In genomic region chr1:192099328-192099727, GRCh38 we compare ENCODE assay signal across 19 cellular contexts. TPM values are rescaled to one million over a fixed set of nuclear protein-coding genes. Genes with fewer than 3 reads are reported as not detected.
DNase-seq lines count a peak whose midpoint lies in the region; ATAC-seq, FAIRE-seq and TF ChIP-seq lines count a peak whose summit lies in the region.
"Had no signal": no experiment of that assay in that cellular context is flagged by ENCODE, and none has a peak within 500 bp of the region (broad histone marks: within the 10 kb centered on the region; RNA-seq: fewer than 3 reads in every experiment).

No MANE protein-coding gene starts in this region.

- H3K4me3 Mint-ChIP-seq in WTC11: no peak overlapping the region
- H3K4me3 Mint-ChIP-seq in type B pancreatic cell: no peak overlapping the region
- H3K4me3 Mint-ChIP-seq: B cell; CD4-positive, CD25-positive, alpha-beta regulatory T cell; CD8-positive, alpha-beta T cell; GM23338; H9 had no signal

- intact Hi-C loops in IMR-90 (cut with micrococcal nuclease): no loop called here
- intact Hi-C loops in kidney (cut with DNase I): no loop called here

- H4K8ac ChIP-seq in IMR-90 (ENCODE audit: low read depth in 2 of 2, low read length in 2 of 2) (no peak overlapping the region), mesenchymal stem cell (ENCODE audit: low read length) (no peak overlapping the region)

- no peaks in the 10 kb centered on the region for H3K9me1 ChIP-seq in IMR-90 (ENCODE audit: insufficient read depth, low read length)

- in situ Hi-C loops in IMR-90 (cut with MboI; ENCODE audit: low sequenced_read_pairs): no loop called here

- no peaks in the 10 kb centered on the region for H4K20me1 ChIP-seq in IMR-90 (ENCODE audit: insufficient read depth, low read length)
- H4K20me1 ChIP-seq: BLaER1 had no signal

- H2BK120ac ChIP-seq in IMR-90 (ENCODE audit: low read depth, low read length) (peak overlapping the region; percentile 71; the same call in 1 of the 2 replicates), mesenchymal stem cell (ENCODE audit: low read depth, low read length) (no peak overlapping the region)

- H3K4ac ChIP-seq in IMR-90 (ENCODE audit: low read depth, low read length): 0 out of 2 replicates have a peak overlapping the region, but pooled peaks have one; percentile 71
- H3K4ac ChIP-seq in mesenchymal stem cell (ENCODE audit: low read depth in 1 of 2, low read length in 2 of 2): no peak overlapping the region

- H3K36me3 ChIP-seq in IMR-90 (ENCODE audit: control insufficient read depth, insufficient read depth, low read length) (no peaks in the 10 kb centered on the region), kidney (ENCODE audit: control insufficient read depth in 1 of 2, insufficient read depth in 2 of 2, low read length in 2 of 2) (no peaks in the 10 kb centered on the region), mesenchymal stem cell (ENCODE audit: control insufficient read depth in 1 of 2, insufficient read depth in 2 of 2, low read depth in 1 of 2, low read length in 2 of 2) (no peaks in the 10 kb centered on the region)
- H3K36me3 ChIP-seq: BLaER1 had no signal

- no peak overlapping the region for H2AFZ ChIP-seq in IMR-90 (replicated peaks; ENCODE audit: low read length, poor library complexity)
- no peak overlapping the region for H2AFZ ChIP-seq in mesenchymal stem cell (ENCODE audit: low read depth, low read length)
- H2AFZ ChIP-seq: GM23338 had no signal

- peak; percentile 23 for FAIRE-seq in kidney (lab: Jason Lieb, UNC)
- FAIRE-seq: GM12878 had no signal

- no peak overlapping the region for H3K14ac ChIP-seq in IMR-90 (replicated peaks; ENCODE audit: low read depth, low read length)
- no peak overlapping the region for H3K14ac ChIP-seq in mesenchymal stem cell (ENCODE audit: low read length in 2 of 2)

- peak overlapping the region; percentile 83; the same call in 1 of the 2 replicates for H3K18ac ChIP-seq in IMR-90 (ENCODE audit: low read depth, low read length)
- H3K18ac ChIP-seq in mesenchymal stem cell (ENCODE audit: low read depth in 1 of 2, low read length in 2 of 2): no peak overlapping the region

- dilution Hi-C loops in IMR-90 (cut with HindIII; ENCODE audit: low sequenced_read_pairs, unreplicated experiment): no loop called here

- H2AK5ac ChIP-seq in IMR-90 (ENCODE audit: low read depth, low read length): no peak overlapping the region
- no peak overlapping the region for H2AK5ac ChIP-seq in mesenchymal stem cell (ENCODE audit: low read length, severe bottlenecking)

- H3K4me1 Mint-ChIP-seq in WTC11 (no peaks in the 10 kb centered on the region), type B pancreatic cell (ENCODE audit: unreplicated experiment) (no peaks in the 10 kb centered on the region)
- H3K4me1 Mint-ChIP-seq: B cell; CD4-positive, CD25-positive, alpha-beta regulatory T cell; GM23338; H9 had no signal

- H3K27me3 ChIP-seq in IMR-90 (ENCODE audit: control insufficient read depth, insufficient read depth, low read length) (no peaks in the 10 kb centered on the region), mesenchymal stem cell (ENCODE audit: control insufficient read depth in 1 of 2, insufficient read depth in 1 of 2, low read length in 2 of 2) (no peaks in the 10 kb centered on the region)
- H3K27me3 ChIP-seq: BLaER1 had no signal

- H2BK12ac ChIP-seq in mesenchymal stem cell (ENCODE audit: low read length in 2 of 2): no peak overlapping the region

- H3K36me3 Mint-ChIP-seq in WTC11 (no peaks in the 10 kb centered on the region), type B pancreatic cell (no peaks in the 10 kb centered on the region)
- H3K36me3 Mint-ChIP-seq: CD4-positive, CD25-positive, alpha-beta regulatory T cell; CD8-positive, alpha-beta T cell had no signal

- no peak for ATAC-seq in IMR-90 (ENCODE audit: low read depth)
- no peak for ATAC-seq in WTC11
- ATAC-seq: CD8-positive, alpha-beta T cell; GM12878; GM23338; HCT116 had no signal

- no peak for TF ChIP-seq POLR2A in IMR-90 (IDR thresholded peaks at IDR 0.05; ENCODE audit: low read depth, low read length)

- CTCF ChIA-PET in IMR-90 (lab: Yijun Ruan, JAX): no interaction called here
- CTCF ChIA-PET in WTC11 (lab: Charles Lee): no interaction called here

- H3K9ac ChIP-seq in IMR-90 (ENCODE audit: low read depth, low read length) (no peak overlapping the region), kidney (ENCODE audit: low read length in 2 of 2) (no peak overlapping the region), mesenchymal stem cell (ENCODE audit: low read length) (no peak overlapping the region)
- H3K9ac ChIP-seq: BLaER1 had no signal

- H3K56ac ChIP-seq in IMR-90 (ENCODE audit: extremely low read depth, insufficient read depth, low read length): no peak overlapping the region

- no peak overlapping the region for H3K27ac ChIP-seq in IMR-90 (ENCODE audit: insufficient read depth, low read length)
- no peak overlapping the region for H3K27ac ChIP-seq in kidney (ENCODE audit: low read depth in 2 of 2, low read length in 2 of 2)
- H3K27ac ChIP-seq in mesenchymal stem cell (ENCODE audit: low read length, poor library complexity, severe bottlenecking): no peak overlapping the region
- H3K27ac ChIP-seq: BLaER1, C4-2B had no signal

- no TSS peak for BruUV-seq in IMR-90 (replicated peaks; lab: Mats Ljungman, UMichigan)

- no peak overlapping the region for H2AK9ac ChIP-seq in IMR-90 (replicated peaks; ENCODE audit: low read depth, low read length, poor library complexity)

- TF ChIP-seq RAD21 in IMR-90 (IDR thresholded peaks at IDR 0.05; ENCODE audit: low read length): no peak

- H3K23ac ChIP-seq in IMR-90 (ENCODE audit: low read depth, low read length): no peak overlapping the region
- no peak overlapping the region for H3K23ac ChIP-seq in mesenchymal stem cell (ENCODE audit: low read length in 2 of 2)

- H3K4me1 ChIP-seq in IMR-90 (ENCODE audit: control insufficient read depth, insufficient read depth, low read length) (no peaks in the 10 kb centered on the region; the same call in 1 of the 2 replicates), kidney (ENCODE audit: control insufficient read depth in 1 of 2, insufficient read depth in 1 of 2, low read depth in 1 of 2, low read length in 2 of 2) (no peaks in the 10 kb centered on the region), mesenchymal stem cell (ENCODE audit: control insufficient read depth, insufficient read depth, low read depth, low read length) (no peaks in the 10 kb centered on the region)
- H3K4me1 ChIP-seq: BLaER1 had no signal

- no peak for TF ChIP-seq CTCF in IMR-90 (conservative IDR thresholded peaks at IDR 0.05; ENCODE audit: low read depth, low read length)
- TF ChIP-seq CTCF in WTC11 (IDR thresholded peaks at IDR 0.05): no peak
- no peak for TF ChIP-seq CTCF in kidney (IDR thresholded peaks at IDR 0.05; ENCODE audit: borderline replicate concordance, extremely low read depth, insufficient read depth)
- no peak for TF ChIP-seq CTCF in type B pancreatic cell (conservative IDR thresholded peaks at IDR 0.05)

- peak overlapping the region; percentile 24 for H2BK5ac ChIP-seq in IMR-90 (ENCODE audit: low read depth, low read length, poor library complexity, severe bottlenecking)
- no peak overlapping the region for H2BK5ac ChIP-seq in mesenchymal stem cell (ENCODE audit: low read depth, low read length, poor library complexity, severe bottlenecking)

- no peaks in the 10 kb centered on the region for H3K9me3 ChIP-seq in IMR-90 (ENCODE audit: control insufficient read depth, insufficient read depth, low read length)
- no peaks in the 10 kb centered on the region for H3K9me3 ChIP-seq in kidney (ENCODE audit: control insufficient read depth in 1 of 2, low read length in 2 of 2)
- H3K9me3 ChIP-seq in mesenchymal stem cell (ENCODE audit: control insufficient read depth, low read length): no peaks in the 10 kb centered on the region
- H3K9me3 ChIP-seq: BLaER1, Caco-2 had no signal

- H3K9me3 Mint-ChIP-seq in WTC11: peaks cover 3% of the 10 kb centered on the region; the same call in 1 of the 2 replicates
- peaks cover 7% of the 10 kb centered on the region for H3K9me3 Mint-ChIP-seq in type B pancreatic cell
- H3K9me3 Mint-ChIP-seq: H9 had no signal

- no peak overlapping the region for H2BK20ac ChIP-seq in IMR-90 (ENCODE audit: low read depth, low read length)

- no peak overlapping the region for H3K4me3 ChIP-seq in IMR-90 (ENCODE audit: insufficient read depth, low read depth, low read length)
- H3K4me3 ChIP-seq in kidney (ENCODE audit: low read length in 2 of 2): no peak overlapping the region
- no peak overlapping the region for H3K4me3 ChIP-seq in mesenchymal stem cell (ENCODE audit: insufficient read depth in 1 of 2, low read depth in 1 of 2, low read length in 2 of 2)
- H3K4me3 ChIP-seq: BLaER1, GM12878, GM23338 had no signal

- no peak overlapping the region for H3K4me2 ChIP-seq in IMR-90 (ENCODE audit: low read depth, low read length)
- no peak overlapping the region for H3K4me2 ChIP-seq in mesenchymal stem cell (ENCODE audit: low read length, poor library complexity, severe bottlenecking)
- H3K4me2 ChIP-seq: BLaER1, GM23338 had no signal

- no peak overlapping the region for H4K91ac ChIP-seq in IMR-90 (ENCODE audit: insufficient read depth, low read depth, low read length)
- no peak overlapping the region for H4K91ac ChIP-seq in mesenchymal stem cell (ENCODE audit: low read length)

- H4K5ac ChIP-seq in IMR-90 (ENCODE audit: low read depth, low read length): no peak overlapping the region; the same call in 1 of the 2 replicates

- no peaks in the 10 kb centered on the region for H3K79me1 ChIP-seq in IMR-90 (ENCODE audit: low read depth in 1 of 2, low read length in 2 of 2)
- H3K79me1 ChIP-seq in mesenchymal stem cell (replicated peaks; ENCODE audit: low read length, poor library complexity, severe bottlenecking): no peaks in the 10 kb centered on the region

- H2BK15ac ChIP-seq in IMR-90 (ENCODE audit: low read depth, low read length) (peak overlapping the region; percentile 93; the same call in 2 of the 3 replicates), mesenchymal stem cell (ENCODE audit: low read depth, poor library complexity, severe bottlenecking) (no peak overlapping the region)

- H3K27ac Mint-ChIP-seq in WTC11 (no peak overlapping the region), type B pancreatic cell (no peak overlapping the region)
- H3K27ac Mint-ChIP-seq: B cell; CD4-positive, CD25-positive, alpha-beta regulatory T cell; CD8-positive, alpha-beta T cell; GM23338; H9 had no signal

- DNase-seq in IMR-90: no peak
- no peak for DNase-seq in WTC11 (ENCODE audit: low spot score)
- DNase-seq in kidney: no peak
- no peak for DNase-seq in mesenchymal stem cell
- DNase-seq in activated naive CD4-positive, alpha-beta T cell treated with Interleukin-2 at 50 U/mL for 16 hours: no peak
- no peak for DNase-seq in type B pancreatic cell (ENCODE audit: extremely low spot score, unreplicated experiment)
- DNase-seq: Caco-2; CD4-positive, CD25-positive, alpha-beta regulatory T cell; CD8-positive, alpha-beta T cell; DMS153; DND-41; GDM1; H9 had no signal

- H3K27me3 Mint-ChIP-seq in WTC11 (ENCODE audit: low read depth): peaks cover 22% of the 10 kb centered on the region
- no peaks in the 10 kb centered on the region for H3K27me3 Mint-ChIP-seq in type B pancreatic cell
- H3K27me3 Mint-ChIP-seq: B cell; CD4-positive, CD25-positive, alpha-beta regulatory T cell had no signal

- POLR2A ChIA-PET in IMR-90 (lab: Charles Lee; ENCODE audit: unreplicated experiment): no interaction called here
- POLR2A ChIA-PET in WTC11 (lab: Charles Lee): no interaction called here

RNA-seq across cellular contexts. Expression of gene RGS18, which starts 58.9 kb away (rescaled TPM):
- total RNA-seq in IMR-90 (2012; rRNA removed) (under 0.01 and 0.18 TPM in 2 replicates), WTC11 (2021) (not detected in 3 replicates), kidney (6.2 TPM), type B pancreatic cell (ENCODE audit: low replicate concordance) (0.21 TPM in 1 of 2 replicates, not detected in the other)
- polyA plus RNA-seq in IMR-90 (2012; rRNA removed) (0.09 TPM in 1 of 2 replicates, not detected in the other), kidney (ENCODE audit: insufficient read depth, low read depth, low replicate concordance) (0.34 TPM)
- not detected in 2 replicates for polyA plus RNA-seq in IMR-90 (2012; cell fraction: cytosol; rRNA removed)
- 0.06 TPM in 1 of 2 replicates, not detected in the other for polyA plus RNA-seq in IMR-90 (2012; cell fraction: nucleus; rRNA removed; ENCODE audit: low replicate concordance)
- polyA plus RNA-seq in mesenchymal stem cell (2013, experiment 1 of 2): 2.0 TPM
- 1.9 TPM for polyA plus RNA-seq in mesenchymal stem cell (2013, experiment 2 of 2)
- total RNA-seq: B cell, Caco-2, GM12878, GM23338, H9 had no signal
- polyA plus RNA-seq: GM12878, GM23338 had no signal
